ENCODE assay signal across 12 cellular contexts in the genomic region with DNA sequence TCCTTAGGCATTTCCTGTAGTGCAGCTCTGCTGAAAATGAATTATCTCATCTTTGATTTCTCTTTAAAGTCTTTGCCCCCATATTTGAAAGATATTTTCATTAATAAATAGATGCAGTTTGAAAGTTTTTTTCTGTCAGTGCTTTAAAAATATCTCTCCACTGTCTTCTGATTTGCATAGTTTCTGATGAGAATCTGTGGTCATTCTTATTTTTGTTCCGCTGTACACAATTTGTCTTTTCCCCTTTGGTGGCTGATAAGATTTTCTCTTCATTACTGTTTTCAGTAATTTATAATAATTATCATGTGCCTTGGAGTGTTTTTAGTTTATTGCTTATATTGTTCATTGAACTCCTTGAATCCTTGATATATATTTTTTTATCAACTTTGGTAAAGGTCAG. TPM values are rescaled to one million over a fixed set of nuclear protein-coding genes. Genes with fewer than 3 reads are reported as not detected.
"Had no signal": no experiment of that assay in that cellular context is flagged by ENCODE, and none has a peak within 500 bp of the region (broad histone marks: within the 10 kb centered on the region; RNA-seq: fewer than 3 reads in every experiment).

No MANE protein-coding gene starts in this region.

- DNase-seq: GM23248, GOT3, H7, H9, HCEC 1CT, HFFc6 had no signal

- H3K27ac ChIP-seq: GM23248 had no signal

- H3K4me3 ChIP-seq: GM23248, GM23338, HAP-1 had no signal

- H3K4me2 ChIP-seq: GM23338 had no signal

- H2AFZ ChIP-seq: GM23248, GM23338 had no signal

- H3K9ac ChIP-seq: GM23248 had no signal

- H3K4me1 ChIP-seq: HAP-1 had no signal

- ATAC-seq: GM23338, HCT116 had no signal

- H3K36me3 ChIP-seq: HAP-1 had no signal

- FAIRE-seq: H1, H54 had no signal

RNA-seq across cellular contexts. Expression of a gene that starts 7.0 kb away (rescaled TPM):
- total RNA-seq: GM23248, GM23338, H4, HFFc6 had no signal
- polyA plus RNA-seq: GM23248 had no signal

RNA-seq across cellular contexts. Expression of a gene that starts 45.1 kb away (rescaled TPM):
- total RNA-seq: H7 had no signal
- polyA plus RNA-seq: GM23338 had no signal
